Comparison of ENCODE assay signal across 32 cellular contexts in the genomic region with DNA sequence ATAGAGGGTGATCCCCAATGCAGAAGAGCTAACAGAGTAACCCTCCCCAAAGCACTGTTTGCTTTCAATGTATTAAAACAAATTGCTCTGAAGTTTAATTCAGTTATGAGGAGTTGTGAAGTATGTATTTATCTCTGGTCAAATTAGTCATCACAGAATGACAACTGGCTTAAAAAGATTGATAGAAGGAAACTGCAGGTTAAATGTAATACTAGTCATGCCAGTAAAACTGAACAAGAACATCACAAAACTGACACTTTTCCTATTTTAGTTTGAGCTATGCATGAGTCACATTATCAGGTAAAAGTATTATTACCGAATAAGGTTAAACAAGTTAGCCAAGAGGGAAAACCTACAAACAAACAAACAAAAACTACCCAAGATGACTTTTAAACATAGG.
"Had no signal": no experiment of that assay in that cellular context is flagged by ENCODE, and none has a peak within 500 bp of the region (broad histone marks: within the 10 kb centered on the region; RNA-seq: fewer than 3 reads in every experiment).

No MANE protein-coding gene starts in this region.

- H3K36me3 ChIP-seq: adrenal gland, breast epithelium had no signal

- H3K27me3 ChIP-seq: adrenal gland, body of pancreas, breast epithelium, Peyer's patch had no signal

- H3K4me1 ChIP-seq: body of pancreas, breast epithelium, Peyer's patch had no signal

- H3K4me3 ChIP-seq: adrenal gland, body of pancreas, breast epithelium, Peyer's patch had no signal

- DNase-seq: activated B cell treated with CpG ODN at 0.5 μM for 24 hours; activated CD4-positive, alpha-beta memory T cell treated with anti-CD3 and anti-CD28 coated beads for 36 hours; activated CD4-positive, alpha-beta T cell treated with anti-CD3 and anti-CD28 coated beads for 4 hours; activated CD4-positive, alpha-beta T cell treated with anti-CD3 and anti-CD28 coated beads, Interleukin-2, amount 50 U/mL, for 1 hour; activated CD4-positive, CD25-positive, alpha-beta regulatory T cell treated with anti-CD3 and anti-CD28 coated beads, Interleukin-2, amount 50 U/mL, for 72 hours; activated CD8-positive, alpha-beta memory T cell treated with anti-CD3 and anti-CD28 coated beads for 24 hours; activated CD8-positive, alpha-beta memory T cell treated with anti-CD3 and anti-CD28 coated beads, Interleukin-2, amount 10 ng/mL, durations not matched to agents 7 days and 5 days; activated CD8-positive, alpha-beta memory T cell treated with anti-CD3 and anti-CD28 coated beads, Interleukin-2, amount 50 U/mL, for 48 hours; activated effector memory CD4-positive, alpha-beta T cell treated with Interleukin-2 at 50 U/mL for 16 hours; activated naive CD8-positive, alpha-beta T cell treated with anti-CD3 and anti-CD28 coated beads, Interleukin-2, amount 10 ng/mL, durations not matched to agents 7 days and 5 days; activated T-cell treated with anti-CD3 and anti-CD28 coated beads, Interleukin-2, amount 50 U/mL, for 48 hours; adrenal gland; body of pancreas; Kasumi-1; KG1; NCI-H1105; NCI-H1417 treated with DMSO at 0.1 percent for 48 hours; NCI-H187 treated with DMSO at 0.1 percent for 48 hours; NCI-H2081; NCI-H2171 treated with DMSO at 0.1 percent for 48 hours; NCI-H2227 treated with DMSO at 0.1 percent for 48 hours; NCI-H446 treated with DMSO at 0.1 percent for 48 hours; NCI-H524; Peyer's patch; Right ventricle myocardium superior; RPMI8226; SW 1271; T-helper 1 cell; T-helper 2 cell; T-helper 9 cell had no signal

- H3K27ac ChIP-seq: adrenal gland, body of pancreas, breast epithelium, Peyer's patch, VCaP had no signal
